12 cellular contexts compared by ENCODE assay signal in genomic region chr1:203663820-203664219, GRCh38. TPM values are rescaled to one million over a fixed set of nuclear protein-coding genes. Genes with fewer than 3 reads are reported as not detected.
DNase-seq lines count a peak whose midpoint lies in the region; ATAC-seq and TF ChIP-seq lines count a peak whose summit lies in the region.
"Had no signal": no experiment of that assay in that cellular context is flagged by ENCODE, and none has a peak within 500 bp of the region (broad histone marks: within the 10 kb centered on the region; RNA-seq: fewer than 3 reads in every experiment).

No MANE protein-coding gene starts in this region.

- peak overlapping the region; percentile 89 for H3K27ac Mint-ChIP-seq in T-helper 1 cell treated with Interleukin-12 subunit alpha and Interleukin-12 subunit beta and Interleukin-4 antibody, amounts not matched to agents 30 μg/mL and 1 μg/mL, for 36 hours

- H3K36me3 ChIP-seq in RWPE2 (ENCODE audit: low read depth) (no peaks in the 10 kb centered on the region), esophagus (ENCODE audit: control insufficient read depth in 2 of 2, insufficient read depth in 2 of 2, low read length in 1 of 2) (no peaks in the 10 kb centered on the region), smooth muscle cell (ENCODE audit: low read depth) (no peaks in the 10 kb centered on the region)

- peak; percentile 39; the same call in 2 of the 3 replicates for ATAC-seq in RWPE2 (ENCODE audit: low read depth)
- no peak for ATAC-seq in GM18909 (IDR thresholded peaks at IDR 0.05; ENCODE audit: poor library complexity, unreplicated experiment)
- ATAC-seq in GM21526 (IDR thresholded peaks at IDR 0.05; ENCODE audit: low FRiP score, unreplicated experiment): no peak

- TF ChIP-seq CTCF in RWPE2 (IDR thresholded peaks at IDR 0.05; ENCODE audit: poor library complexity, severe bottlenecking) (no peak), smooth muscle cell (IDR thresholded peaks at IDR 0.05; ENCODE audit: borderline replicate concordance, insufficient read depth, poor library complexity, severe bottlenecking) (no peak)

- 92 to 95% methylated on average over 2 of the region's 2 CpGs for WGBS in esophagus, 2 donors
- 86% methylated on average over 2 of the region's 2 CpGs for WGBS in smooth muscle cell (ENCODE audit: low lambda C conversion rate)

- H3K4me3 Mint-ChIP-seq in T-helper 1 cell treated with Interleukin-12 subunit alpha and Interleukin-12 subunit beta and Interleukin-4 antibody, amounts not matched to agents 30 μg/mL and 1 μg/mL, for 36 hours: peak overlapping the region; percentile 55

- H3K9me3 Mint-ChIP-seq in T-helper 1 cell treated with Interleukin-12 subunit alpha and Interleukin-12 subunit beta and Interleukin-4 antibody, amounts not matched to agents 30 μg/mL and 1 μg/mL, for 36 hours: no peaks in the 10 kb centered on the region

- H3K4me3 ChIP-seq in RWPE2 (ENCODE audit: severe bottlenecking): no peak overlapping the region
- no peak overlapping the region for H3K4me3 ChIP-seq in esophagus (ENCODE audit: low read depth in 1 of 2, low read length in 2 of 2)
- no peak overlapping the region for H3K4me3 ChIP-seq in smooth muscle cell

- DNase-seq in T-helper 1 cell (no peak), RWPE2 (ENCODE audit: low spot score) (no peak), smooth muscle cell (lab: John Stamatoyannopoulos, UW; ENCODE audit: unreplicated experiment) (no peak), NK-92 (lab: John Stamatoyannopoulos, UW; ENCODE audit: unreplicated experiment) (no peak)
- DNase-seq: cerebellar nuclear complex, GF-D8, KBM-7 had no signal

- H4K20me1 ChIP-seq in smooth muscle cell (ENCODE audit: low read depth): peaks cover 60% of the 10 kb centered on the region

- peaks cover 96% of the 10 kb centered on the region for H3K79me2 ChIP-seq in smooth muscle cell (ENCODE audit: low read depth)
- H3K79me2 ChIP-seq: parathyroid adenoma had no signal

- H3K9me3 ChIP-seq in RWPE2 (ENCODE audit: severe bottlenecking) (no peaks in the 10 kb centered on the region), esophagus (ENCODE audit: control insufficient read depth in 2 of 2, insufficient read depth in 1 of 2, low read depth in 1 of 2, low read length in 1 of 2) (no peaks in the 10 kb centered on the region), smooth muscle cell (replicated peaks; ENCODE audit: low read depth) (no peaks in the 10 kb centered on the region)

- peaks cover 34% of the 10 kb centered on the region for H3K36me3 Mint-ChIP-seq in T-helper 1 cell treated with Interleukin-12 subunit alpha and Interleukin-12 subunit beta and Interleukin-4 antibody, amounts not matched to agents 30 μg/mL and 1 μg/mL, for 36 hours (ENCODE audit: low read depth)

- peaks cover 58% of the 10 kb centered on the region for H3K4me1 Mint-ChIP-seq in T-helper 1 cell treated with Interleukin-12 subunit alpha and Interleukin-12 subunit beta and Interleukin-4 antibody, amounts not matched to agents 30 μg/mL and 1 μg/mL, for 36 hours (ENCODE audit: low read depth)

- H3F3A ChIP-seq in smooth muscle cell (ENCODE audit: low read depth): peaks cover 12% of the 10 kb centered on the region

- H3K27me3 Mint-ChIP-seq in T-helper 1 cell treated with Interleukin-12 subunit alpha and Interleukin-12 subunit beta and Interleukin-4 antibody, amounts not matched to agents 30 μg/mL and 1 μg/mL, for 36 hours (ENCODE audit: low read depth): no peaks in the 10 kb centered on the region

- H3K4me1 ChIP-seq in RWPE2 (ENCODE audit: insufficient read depth, poor library complexity, severe bottlenecking) (peaks cover 20% of the 10 kb centered on the region), esophagus (ENCODE audit: control insufficient read depth in 2 of 2, insufficient read depth in 2 of 2, low read length in 1 of 2) (peaks cover 2 to 8% of the 10 kb centered on the region in 2 donors), smooth muscle cell (ENCODE audit: low read depth) (peaks cover 24% of the 10 kb centered on the region)
- H3K4me1 ChIP-seq: parathyroid adenoma had no signal

- no peaks in the 10 kb centered on the region for H3K27me3 ChIP-seq in RWPE2 (ENCODE audit: insufficient read depth, poor library complexity, severe bottlenecking)
- H3K27me3 ChIP-seq in esophagus (ENCODE audit: control insufficient read depth in 1 of 2, insufficient read depth in 2 of 2, low read length in 2 of 2): no peaks in the 10 kb centered on the region
- H3K27me3 ChIP-seq in smooth muscle cell (ENCODE audit: low read depth): no peaks in the 10 kb centered on the region

- H2AFZ ChIP-seq in smooth muscle cell (ENCODE audit: low read depth): no peak overlapping the region
- H2AFZ ChIP-seq: parathyroid adenoma had no signal

- peak overlapping the region; percentile 90 for H3K27ac ChIP-seq in RWPE2 (ENCODE audit: poor library complexity, severe bottlenecking)
- H3K27ac ChIP-seq in esophagus (ENCODE audit: low read depth in 2 of 2, low read length in 1 of 2): peak overlapping the region; percentile 32 to 48
- H3K27ac ChIP-seq in smooth muscle cell (ENCODE audit: low read depth): peak overlapping the region; percentile 93

- peak overlapping the region; percentile 44 for H3K4me2 ChIP-seq in smooth muscle cell

- H3K9ac ChIP-seq in smooth muscle cell (ENCODE audit: low read depth): peak overlapping the region; percentile 74
- H3K9ac ChIP-seq: parathyroid adenoma had no signal

RNA-seq across cellular contexts. Expression of gene ATP2B4, which starts 37.2 kb away (rescaled TPM):
- polyA plus RNA-seq in esophagus (10 to 100 TPM; 17.7 to 19.3 TPM), smooth muscle cell (31.1 and 49.3 TPM in 2 replicates)
- 104 and 113 TPM in 2 replicates for total RNA-seq in smooth muscle cell

Comparison
In these comparisons a context has a peak if more than half of its experiments do, and no peak if none do; other contexts are left out.
1. H3K27ac ChIP-seq: peak in every context shown above with its lines; median percentile 93 in smooth muscle cell; 90 in RWPE2; 40 in esophagus.